In genomic region chr9:18824095-18824666, GRCh38 we compare ENCODE assay signal across 8 cellular contexts.
DNase-seq lines count a peak whose midpoint lies in the region; ATAC-seq, FAIRE-seq and TF ChIP-seq lines count a peak whose summit lies in the region.

No MANE protein-coding gene starts in this region.

- no peak overlapping the region for H3K4me3 ChIP-seq in BJ (ENCODE audit: low read depth, low read length)
- no peak overlapping the region for H3K4me3 ChIP-seq in RWPE2 (ENCODE audit: severe bottlenecking)
- no peak overlapping the region for H3K4me3 ChIP-seq in sigmoid colon

- ATAC-seq in RWPE2 (ENCODE audit: low read depth): peak; percentile 48; the same call in 1 of the 3 replicates
- no peak for ATAC-seq in HG03520 (IDR thresholded peaks at IDR 0.05; ENCODE audit: unreplicated experiment)
- ATAC-seq in Right ventricle myocardium inferior: no peak

- TF ChIP-seq POLR2A in sigmoid colon (IDR thresholded peaks at IDR 0.05): no peak

- no peak overlapping the region for H3K27ac ChIP-seq in RWPE2 (ENCODE audit: poor library complexity, severe bottlenecking)
- H3K27ac ChIP-seq in sigmoid colon: no peak overlapping the region

- CTCF ChIA-PET in BJ (lab: Yijun Ruan, JAX): interaction anchor here (0.6 to 2.8 kb wide), 6 partner anchors 9 to 569 kb away, joined by 3 to 14 read pairs (median 3); no protein-coding TSS in a partner anchor
- CTCF ChIA-PET in HEK293T (lab: Yijun Ruan, JAX): no interaction called here

- H3K9me3 ChIP-seq in RWPE2 (ENCODE audit: severe bottlenecking): no peaks in the 10 kb centered on the region
- H3K9me3 ChIP-seq in sigmoid colon: no peaks in the 10 kb centered on the region

- POLR2A ChIA-PET in BJ (lab: Charles Lee) (interaction anchor here (0.5 kb wide), 1 partner anchor 183 kb away, joined by 3 read pairs; no protein-coding TSS in a partner anchor), HEK293T (lab: Yijun Ruan, JAX) (no interaction called here)

- intact Hi-C loops in sigmoid colon (cut with DNase I) (no loop called here), Right ventricle myocardium inferior (cut with DNase I) (no loop called here)

- TF ChIP-seq CTCF in BJ (IDR thresholded peaks at IDR 0.05; ENCODE audit: insufficient read depth, low read depth, low read length): peak; percentile 40; the same call in 1 of the 2 replicates
- TF ChIP-seq CTCF in RWPE2 (IDR thresholded peaks at IDR 0.05; ENCODE audit: poor library complexity, severe bottlenecking): peak; percentile 33
- no peak for TF ChIP-seq CTCF in sigmoid colon (IDR thresholded peaks at IDR 0.05)

- no peak for TF ChIP-seq EP300 in sigmoid colon (IDR thresholded peaks at IDR 0.05)

- no peaks in the 10 kb centered on the region for H3K36me3 ChIP-seq in BJ (ENCODE audit: control insufficient read depth, insufficient read depth, low read length)
- no peaks in the 10 kb centered on the region for H3K36me3 ChIP-seq in RWPE2 (ENCODE audit: low read depth)
- H3K36me3 ChIP-seq in sigmoid colon: no peaks in the 10 kb centered on the region

- no peaks in the 10 kb centered on the region for H3K27me3 ChIP-seq in BJ (ENCODE audit: control insufficient read depth, insufficient read depth, low read length)
- no peaks in the 10 kb centered on the region for H3K27me3 ChIP-seq in RWPE2 (ENCODE audit: insufficient read depth, poor library complexity, severe bottlenecking)
- no peaks in the 10 kb centered on the region for H3K27me3 ChIP-seq in sigmoid colon

- H3K4me1 ChIP-seq in RWPE2 (ENCODE audit: insufficient read depth, poor library complexity, severe bottlenecking) (no peaks in the 10 kb centered on the region), sigmoid colon (peaks cover 0 to 9% (median 3%) of the 10 kb centered on the region in 4 donors)

- WGBS in sigmoid colon, 2 donors: 40 to 78% methylated on average over 4 of the region's 4 CpGs

- no peak for FAIRE-seq in HTR-8/SVneo (lab: Jason Lieb, UNC)

- DNase-seq in BJ (ENCODE audit: low read depth): no peak
- DNase-seq in HEK293T (ENCODE audit: extremely low spot score): no peak
- DNase-seq in RWPE2 (ENCODE audit: low spot score): no peak
- peak; percentile 54 for DNase-seq in iPS-NIHi7 (ENCODE audit: extremely low spot score)
- DNase-seq in sigmoid colon: no peak
- no peak for DNase-seq in HTR-8/SVneo (ENCODE audit: insufficient read length, low spot score)
- DNase-seq in Right ventricle myocardium inferior (ENCODE audit: missing footprints): no peak

TF ChIP-seq in HEK293T, 16 proteins besides CTCF, POLR2A, EP300 and RAD21:
- no peak for TF ChIP-seq FOXA1 (IDR thresholded peaks at IDR 0.05)
- TF ChIP-seq ZNF384 (IDR thresholded peaks at IDR 0.05): peak; percentile 41; the same call in 1 of the 2 replicates
- 0 out of 2 replicates have a peak, but pooled peaks have one; percentile 19 for TF ChIP-seq CTBP1 (IDR thresholded peaks at IDR 0.05; ENCODE audit: borderline replicate concordance)
- TF ChIP-seq SP1 (IDR thresholded peaks at IDR 0.05): no peak

Comparison
In these comparisons a context has a peak if more than half of its experiments do, and no peak if none do; other contexts are left out.
1. CTCF ChIP-seq: peak in BJ (single experiment) and RWPE2 (single experiment); none in sigmoid colon (0 of 4).